28 cellular contexts compared by ENCODE assay signal in the genomic region with DNA sequence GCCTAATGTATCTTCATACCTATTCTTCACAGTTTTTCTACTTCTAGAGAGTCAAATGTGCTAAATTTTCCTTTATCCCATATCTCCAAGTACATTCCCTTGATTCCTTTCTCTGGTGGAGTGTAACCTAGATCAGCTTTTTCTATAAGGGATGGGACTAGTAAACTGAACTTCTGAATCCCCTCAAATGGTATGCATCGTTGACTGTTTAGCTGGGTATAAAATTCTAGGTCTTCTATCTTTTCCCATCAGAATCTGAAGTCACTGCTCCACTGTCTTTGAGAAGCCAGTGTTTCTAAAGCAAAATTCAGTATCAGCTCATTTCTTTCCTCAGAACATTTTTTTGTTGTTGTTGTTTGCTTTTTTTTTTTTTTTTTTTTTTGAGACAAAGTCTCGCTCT.
"Had no signal": no experiment of that assay in that cellular context is flagged by ENCODE, and none has a peak within 500 bp of the region (broad histone marks: within the 10 kb centered on the region; RNA-seq: fewer than 3 reads in every experiment).

No MANE protein-coding gene starts in this region.

- H3K27me3 ChIP-seq: dorsolateral prefrontal cortex had no signal

- H3K27ac ChIP-seq: colonic mucosa, coronary artery, dorsolateral prefrontal cortex, epithelial cell of prostate, esophagus muscularis mucosa, esophagus squamous epithelium, foreskin keratinocyte, gastrocnemius medialis, gastroesophageal sphincter, heart left ventricle, heart right ventricle, hepatocyte had no signal

- DNase-seq: colonic mucosa; cortex of kidney; dermis blood vessel endothelial cell; dorsolateral prefrontal cortex; effector CD4-positive, alpha-beta T cell; effector CD8-positive, alpha-beta T cell; effector memory CD4-positive, alpha-beta T cell; effector memory CD8-positive, alpha-beta T cell; endodermal cell; erythroblast; esophagus squamous epithelium; foreskin fibroblast; foreskin keratinocyte; foreskin melanocyte; gastrocnemius medialis; glutamatergic neuron; head of caudate nucleus; heart left ventricle; heart right ventricle had no signal

- H2AFZ ChIP-seq: hepatocyte had no signal

- H3K9me3 ChIP-seq: colonic mucosa had no signal

- ATAC-seq: effector memory CD8-positive, alpha-beta T cell; esophagus mucosa; foreskin keratinocyte; gastrocnemius medialis; gastroesophageal sphincter; heart left ventricle; heart right ventricle had no signal

- H3K4me1 ChIP-seq: colonic mucosa, foreskin keratinocyte, gastrocnemius medialis, heart left ventricle, heart right ventricle had no signal

- FAIRE-seq: endometrium, endothelial cell of umbilical vein, frontal cortex had no signal

- H3K4me3 ChIP-seq: colonic mucosa, coronary artery, dorsolateral prefrontal cortex, esophagus muscularis mucosa, esophagus squamous epithelium, gastrocnemius medialis, gastroesophageal sphincter, heart left ventricle, heart right ventricle, hepatocyte had no signal

- H3K79me2 ChIP-seq: hepatocyte had no signal

- H3K4me2 ChIP-seq: hepatocyte had no signal

- H3K36me3 ChIP-seq: colonic mucosa, esophagus muscularis mucosa, esophagus squamous epithelium, gastrocnemius medialis, gastroesophageal sphincter, heart left ventricle, heart right ventricle had no signal
